Comparison of ENCODE assay signal across 24 cellular contexts in the genomic region with DNA sequence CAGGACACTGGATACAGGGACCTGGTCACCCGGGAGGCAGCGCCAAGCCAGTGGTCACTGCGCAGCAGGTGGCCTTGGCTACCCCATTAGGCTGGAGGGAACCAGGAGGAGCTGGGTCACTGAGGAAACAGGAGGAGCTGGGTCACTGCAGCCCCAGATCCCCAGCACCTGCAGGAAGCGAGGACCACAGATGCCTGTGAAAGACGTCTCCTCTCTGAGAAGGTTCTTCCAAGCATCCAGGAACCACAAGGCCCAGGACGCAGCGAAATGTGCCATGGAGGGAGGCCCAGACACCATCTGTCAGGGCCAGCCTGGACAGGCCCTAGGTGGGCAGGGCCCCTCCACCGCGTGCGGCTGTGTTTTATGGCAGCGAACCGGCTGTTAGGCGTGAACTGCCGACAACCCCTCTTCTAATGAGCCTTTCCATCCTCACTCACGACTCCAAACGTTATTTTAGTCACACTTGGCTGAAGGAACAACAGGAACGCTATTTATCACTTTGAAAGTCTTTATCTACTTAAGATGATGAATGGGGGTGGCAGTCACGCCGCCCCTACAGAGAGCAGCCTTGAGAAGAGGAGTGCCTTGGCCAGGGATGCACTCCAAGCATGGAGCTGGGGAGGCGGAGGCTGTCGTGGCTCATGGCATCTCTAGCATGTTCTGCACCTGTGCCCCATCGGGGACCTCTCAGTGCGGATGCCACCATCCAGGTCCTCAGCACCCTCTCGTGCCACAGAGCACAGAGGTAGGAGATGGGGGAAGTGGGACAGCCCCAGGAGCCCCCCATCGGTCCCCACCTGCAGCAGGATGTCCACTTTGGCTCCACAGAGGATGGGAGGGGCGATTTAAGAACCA. TPM values are rescaled to one million over a fixed set of nuclear protein-coding genes. Genes with fewer than 3 reads are reported as not detected.
DNase-seq lines count a peak whose midpoint lies in the region; ATAC-seq and TF ChIP-seq lines count a peak whose summit lies in the region.
"Had no signal": no experiment of that assay in that cellular context is flagged by ENCODE, and none has a peak within 500 bp of the region (broad histone marks: within the 10 kb centered on the region; RNA-seq: fewer than 3 reads in every experiment).

No MANE protein-coding gene starts in this region.

- no peaks in the 10 kb centered on the region for H3K27me3 ChIP-seq in heart left ventricle
- no peaks in the 10 kb centered on the region for H3K27me3 ChIP-seq in left ventricle myocardium inferior (ENCODE audit: low read depth)
- H3K27me3 ChIP-seq in upper lobe of right lung = no peaks in the 10 kb centered on the region

- no peak for TF ChIP-seq CTCF in heart left ventricle (IDR thresholded peaks at IDR 0.05)
- no peak for TF ChIP-seq CTCF in left ventricle myocardium inferior (IDR thresholded peaks at IDR 0.05; ENCODE audit: borderline replicate concordance)
- no peak for TF ChIP-seq CTCF in chondrocyte (IDR thresholded peaks at IDR 0.05)
- no peak for TF ChIP-seq CTCF in upper lobe of right lung (IDR thresholded peaks at IDR 0.05)

- H3K4me3 ChIP-seq in heart left ventricle (no peak overlapping the region), left ventricle myocardium inferior (no peak overlapping the region), upper lobe of right lung (no peak overlapping the region)

- no peak overlapping the region for H3K27ac ChIP-seq in heart left ventricle
- no peak overlapping the region for H3K27ac ChIP-seq in left ventricle myocardium inferior (replicated peaks)
- no peak overlapping the region for H3K27ac ChIP-seq in upper lobe of right lung

- intact Hi-C loops in heart left ventricle (cut with DNase I) = no loop called here
- intact Hi-C loops in left ventricle myocardium inferior (cut with micrococcal nuclease) = no loop called here
- intact Hi-C loops in upper lobe of right lung (cut with DNase I) = no loop called here

- H3K9me3 ChIP-seq in heart left ventricle (no peaks in the 10 kb centered on the region), left ventricle myocardium inferior (replicated peaks) (no peaks in the 10 kb centered on the region), upper lobe of right lung (no peaks in the 10 kb centered on the region)

- ATAC-seq in heart left ventricle (no peak), upper lobe of right lung (no peak), T-cell (replicated peaks in 1 of 4) (no peak)
- ATAC-seq: SK-N-SH treated with all-trans-retinoic acid at 6 μM for 48 hours, WTC11 had no signal

- H3K4me1 Mint-ChIP-seq in chondrocyte (ENCODE audit: low read depth) = no peaks in the 10 kb centered on the region
- H3K4me1 Mint-ChIP-seq in T-cell = peaks cover 8 to 14% (median 12%) of the 10 kb centered on the region in 3 donors
- H3K4me1 Mint-ChIP-seq: WTC11 had no signal

- H3K9me3 Mint-ChIP-seq in chondrocyte (ENCODE audit: low read depth) (no peaks in the 10 kb centered on the region), T-cell (no peaks in the 10 kb centered on the region)
- H3K9me3 Mint-ChIP-seq: activated T-helper 2 cell treated with anti-CD3 and anti-CD28 coated beads, Interferon-gamma antibody, Interleukin-2, Interleukin-4, amounts not matched to agents 10 μg/mL and 5 μg/mL and 100 μg/mL, durations not matched to agents 14 hours and 24 hours and 36 hours; IgD-negative memory B cell; type B pancreatic cell; WTC11 had no signal

- H3K27ac Mint-ChIP-seq in chondrocyte (ENCODE audit: unreplicated experiment) (no peak overlapping the region), T-cell (no peak overlapping the region)
- H3K27ac Mint-ChIP-seq: activated naive CD8-positive, alpha-beta T cell; activated T-helper 2 cell treated with anti-CD3 and anti-CD28 coated beads, Interferon-gamma antibody, Interleukin-2, Interleukin-4, amounts not matched to agents 10 μg/mL and 5 μg/mL and 100 μg/mL, durations not matched to agents 14 hours and 24 hours and 36 hours; type B pancreatic cell; WTC11 had no signal

- no peaks in the 10 kb centered on the region for H3K4me1 ChIP-seq in heart left ventricle
- no peaks in the 10 kb centered on the region for H3K4me1 ChIP-seq in left ventricle myocardium inferior
- no peaks in the 10 kb centered on the region for H3K4me1 ChIP-seq in upper lobe of right lung

- WGBS in heart left ventricle, 4 donors = 77 to 91% (median 84%) methylated on average over 22 to 26 of the region's 26 CpGs

- POLR2A ChIA-PET in T-cell (lab: Charles Lee) = no interaction called here

- CTCF ChIA-PET in T-cell (lab: Charles Lee) = interaction anchor here in 1 of 2 donors (0.6 kb wide), 1 partner anchor 365 kb away, joined by 3 read pairs; no protein-coding TSS in a partner anchor

- H3K36me3 ChIP-seq in heart left ventricle (no peaks in the 10 kb centered on the region), left ventricle myocardium inferior (no peaks in the 10 kb centered on the region), upper lobe of right lung (no peaks in the 10 kb centered on the region)

- H3K4me3 Mint-ChIP-seq in chondrocyte (ENCODE audit: unreplicated experiment) (no peak overlapping the region), T-cell (no peak overlapping the region)
- H3K4me3 Mint-ChIP-seq: activated naive CD8-positive, alpha-beta T cell; IgD-negative memory B cell; type B pancreatic cell; WTC11 had no signal

- no peak for TF ChIP-seq POLR2A in heart left ventricle (IDR thresholded peaks at IDR 0.05)

- H3K27me3 Mint-ChIP-seq in chondrocyte (ENCODE audit: low read depth) = peaks cover 2% of the 10 kb centered on the region
- H3K27me3 Mint-ChIP-seq in T-cell = no peaks in the 10 kb centered on the region
- H3K27me3 Mint-ChIP-seq: activated naive CD8-positive, alpha-beta T cell; IgD-negative memory B cell had no signal

- H3K36me3 Mint-ChIP-seq in chondrocyte (ENCODE audit: low read depth) (peaks cover 1% of the 10 kb centered on the region), T-cell (peaks cover 3% of the 10 kb centered on the region)
- H3K36me3 Mint-ChIP-seq: activated naive CD8-positive, alpha-beta T cell; IgD-negative memory B cell; type B pancreatic cell; WTC11 had no signal

- DNase-seq in heart left ventricle (peak in 3 of 5 donors; percentile 5 to 43 (median 6)), left ventricle myocardium inferior (no peak), NCI-H187 treated with DMSO at 0.1 percent for 48 hours (lab: John Stamatoyannopoulos, UW) (peak; percentile 93), chondrocyte (ENCODE audit: low spot score) (peak; percentile 65), upper lobe of right lung (peak; percentile 33), T-cell (no peak)
- no peak for DNase-seq in stimulated activated CD4-positive, alpha-beta T cell treated with anti-CD3 and anti-CD28 coated beads, Interleukin-2, amount 100 ng/mL, for 48 hours
- no peak for DNase-seq in stimulated activated CD4-positive, alpha-beta T cell treated with anti-CD3 and anti-CD28 coated beads, Interleukin-15, amount 100 ng/mL, for 24 hours
- DNase-seq: ACHN; activated CD4-positive, alpha-beta T cell treated with anti-CD3 and anti-CD28 coated beads, Interleukin-2, amount 50 U/mL, for 4 hours; activated CD8-positive, alpha-beta memory T cell treated with anti-CD3 and anti-CD28 coated beads, Interleukin-2, amount 50 U/mL, for 4 hours; effector CD8-positive, alpha-beta T cell; erythroblast; foreskin fibroblast; GDM1; NCI-H1436; NCI-H446 treated with DMSO at 0.1 percent for 48 hours; stimulated activated CD8-positive, alpha-beta memory T cell treated with anti-CD3 and anti-CD28 coated beads, Interleukin-4, amount 100 ng/mL, for 48 hours had no signal

RNA-seq across cellular contexts. Expression of gene CEBPG, which starts 53.3 kb away (rescaled TPM):
- total RNA-seq in heart left ventricle = 10 to 100 TPM; 11.8 to 18.3 (median 14.7) TPM
- polyA plus RNA-seq in heart left ventricle = 10 to 100 TPM; 12.4 to 30.7 TPM
- 13.0 TPM for total RNA-seq in left ventricle myocardium inferior
- total RNA-seq in chondrocyte = 16.3 to 54.4 TPM (median 50.2 TPM) in 3 replicates
- total RNA-seq in upper lobe of right lung = 32.3 TPM
- 10 to 100 TPM; 15.9 to 27.1 (median 25.1) TPM for total RNA-seq in T-cell

Comparison
In these comparisons a context has a peak if more than half of its experiments do, and no peak if none do; other contexts are left out.
1. DNase-seq: peak in heart left ventricle (3 of 5), NCI-H187 treated with DMSO at 0.1 percent for 48 hours (single experiment), chondrocyte (single experiment) and upper lobe of right lung (single experiment); none in left ventricle myocardium inferior (single experiment), T-cell (0 of 34), stimulated activated CD4-positive, alpha-beta T cell treated with anti-CD3 and anti-CD28 coated beads, Interleukin-2, amount 100 ng/mL, for 48 hours (0 of 2) and stimulated activated CD4-positive, alpha-beta T cell treated with anti-CD3 and anti-CD28 coated beads, Interleukin-15, amount 100 ng/mL, for 24 hours (single experiment).